ENCODE assay signal across 1 cellular context in the genomic region with DNA sequence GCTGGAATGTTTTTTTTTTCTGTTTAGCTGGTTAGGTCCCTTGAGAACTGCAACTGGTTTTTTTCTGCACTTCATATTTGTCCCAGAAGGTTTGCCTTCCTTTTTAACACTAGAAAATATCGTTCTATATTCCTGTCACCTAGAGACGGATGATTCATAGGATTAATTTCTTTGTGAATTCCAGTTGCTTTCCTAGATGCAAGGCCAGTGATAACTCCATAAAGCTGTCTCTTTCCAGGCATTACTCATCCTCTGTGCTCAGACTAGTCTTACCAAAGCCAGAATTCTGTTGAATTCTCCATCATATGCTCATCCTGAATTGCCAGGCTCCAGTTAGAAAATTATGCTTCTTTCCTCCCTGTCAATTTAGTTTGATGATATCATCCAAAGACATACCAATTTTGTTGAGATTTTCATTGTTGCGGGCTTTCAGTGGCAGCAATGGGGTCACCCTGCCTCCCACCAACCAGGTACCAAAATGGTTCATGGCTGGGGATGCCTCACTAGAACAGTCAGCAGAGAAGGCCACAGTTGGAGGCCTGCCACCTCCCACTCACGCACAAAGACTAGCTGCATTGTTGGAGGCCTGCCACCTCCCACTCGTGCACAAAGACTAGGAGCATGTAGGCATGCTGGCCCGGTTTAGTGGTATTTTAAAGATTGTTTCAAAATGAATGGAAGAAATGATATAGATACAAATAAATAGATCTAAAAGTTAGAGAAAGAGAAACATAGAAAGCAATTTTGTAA.
TF ChIP-seq lines count a peak whose summit lies in the region.

No MANE protein-coding gene starts in this region.

TF ChIP-seq in GM23338, 12 proteins besides CTCF, POLR2A, EP300 and RAD21 (continued from another document):
- TF ChIP-seq, protein P1, sequence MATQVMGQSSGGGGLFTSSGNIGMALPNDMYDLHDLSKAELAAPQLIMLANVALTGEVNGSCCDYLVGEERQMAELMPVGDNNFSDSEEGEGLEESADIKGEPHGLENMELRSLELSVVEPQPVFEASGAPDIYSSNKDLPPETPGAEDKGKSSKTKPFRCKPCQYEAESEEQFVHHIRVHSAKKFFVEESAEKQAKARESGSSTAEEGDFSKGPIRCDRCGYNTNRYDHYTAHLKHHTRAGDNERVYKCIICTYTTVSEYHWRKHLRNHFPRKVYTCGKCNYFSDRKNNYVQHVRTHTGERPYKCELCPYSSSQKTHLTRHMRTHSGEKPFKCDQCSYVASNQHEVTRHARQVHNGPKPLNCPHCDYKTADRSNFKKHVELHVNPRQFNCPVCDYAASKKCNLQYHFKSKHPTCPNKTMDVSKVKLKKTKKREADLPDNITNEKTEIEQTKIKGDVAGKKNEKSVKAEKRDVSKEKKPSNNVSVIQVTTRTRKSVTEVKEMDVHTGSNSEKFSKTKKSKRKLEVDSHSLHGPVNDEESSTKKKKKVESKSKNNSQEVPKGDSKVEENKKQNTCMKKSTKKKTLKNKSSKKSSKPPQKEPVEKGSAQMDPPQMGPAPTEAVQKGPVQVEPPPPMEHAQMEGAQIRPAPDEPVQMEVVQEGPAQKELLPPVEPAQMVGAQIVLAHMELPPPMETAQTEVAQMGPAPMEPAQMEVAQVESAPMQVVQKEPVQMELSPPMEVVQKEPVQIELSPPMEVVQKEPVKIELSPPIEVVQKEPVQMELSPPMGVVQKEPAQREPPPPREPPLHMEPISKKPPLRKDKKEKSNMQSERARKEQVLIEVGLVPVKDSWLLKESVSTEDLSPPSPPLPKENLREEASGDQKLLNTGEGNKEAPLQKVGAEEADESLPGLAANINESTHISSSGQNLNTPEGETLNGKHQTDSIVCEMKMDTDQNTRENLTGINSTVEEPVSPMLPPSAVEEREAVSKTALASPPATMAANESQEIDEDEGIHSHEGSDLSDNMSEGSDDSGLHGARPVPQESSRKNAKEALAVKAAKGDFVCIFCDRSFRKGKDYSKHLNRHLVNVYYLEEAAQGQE (IDR thresholded peaks at IDR 0.05; ENCODE audit: unreplicated experiment): no peak
- TF ChIP-seq ZNF114 (CRISPR knock-in tag; IDR thresholded peaks at IDR 0.05) (no peak), NANOG (IDR thresholded peaks at IDR 0.05; ENCODE audit: borderline replicate concordance) (no peak), EZH2 (IDR thresholded peaks at IDR 0.05; ENCODE audit: low read depth, unreplicated experiment) (no peak), CREB1 (CRISPR knock-in tag; IDR thresholded peaks at IDR 0.05; ENCODE audit: low read depth) (no peak), JUNB (IDR thresholded peaks at IDR 0.05; ENCODE audit: unreplicated experiment) (no peak), ZNF331 (CRISPR knock-in tag; IDR thresholded peaks at IDR 0.05; ENCODE audit: low read depth) (no peak), EZH2phosphoT487 (IDR thresholded peaks at IDR 0.05; ENCODE audit: unreplicated experiment) (no peak), POLR2AphosphoS5 (IDR thresholded peaks at IDR 0.05; ENCODE audit: low read depth) (no peak), STAT1 (IDR thresholded peaks at IDR 0.05; ENCODE audit: unreplicated experiment) (no peak)
- TF ChIP-seq, protein P2, sequence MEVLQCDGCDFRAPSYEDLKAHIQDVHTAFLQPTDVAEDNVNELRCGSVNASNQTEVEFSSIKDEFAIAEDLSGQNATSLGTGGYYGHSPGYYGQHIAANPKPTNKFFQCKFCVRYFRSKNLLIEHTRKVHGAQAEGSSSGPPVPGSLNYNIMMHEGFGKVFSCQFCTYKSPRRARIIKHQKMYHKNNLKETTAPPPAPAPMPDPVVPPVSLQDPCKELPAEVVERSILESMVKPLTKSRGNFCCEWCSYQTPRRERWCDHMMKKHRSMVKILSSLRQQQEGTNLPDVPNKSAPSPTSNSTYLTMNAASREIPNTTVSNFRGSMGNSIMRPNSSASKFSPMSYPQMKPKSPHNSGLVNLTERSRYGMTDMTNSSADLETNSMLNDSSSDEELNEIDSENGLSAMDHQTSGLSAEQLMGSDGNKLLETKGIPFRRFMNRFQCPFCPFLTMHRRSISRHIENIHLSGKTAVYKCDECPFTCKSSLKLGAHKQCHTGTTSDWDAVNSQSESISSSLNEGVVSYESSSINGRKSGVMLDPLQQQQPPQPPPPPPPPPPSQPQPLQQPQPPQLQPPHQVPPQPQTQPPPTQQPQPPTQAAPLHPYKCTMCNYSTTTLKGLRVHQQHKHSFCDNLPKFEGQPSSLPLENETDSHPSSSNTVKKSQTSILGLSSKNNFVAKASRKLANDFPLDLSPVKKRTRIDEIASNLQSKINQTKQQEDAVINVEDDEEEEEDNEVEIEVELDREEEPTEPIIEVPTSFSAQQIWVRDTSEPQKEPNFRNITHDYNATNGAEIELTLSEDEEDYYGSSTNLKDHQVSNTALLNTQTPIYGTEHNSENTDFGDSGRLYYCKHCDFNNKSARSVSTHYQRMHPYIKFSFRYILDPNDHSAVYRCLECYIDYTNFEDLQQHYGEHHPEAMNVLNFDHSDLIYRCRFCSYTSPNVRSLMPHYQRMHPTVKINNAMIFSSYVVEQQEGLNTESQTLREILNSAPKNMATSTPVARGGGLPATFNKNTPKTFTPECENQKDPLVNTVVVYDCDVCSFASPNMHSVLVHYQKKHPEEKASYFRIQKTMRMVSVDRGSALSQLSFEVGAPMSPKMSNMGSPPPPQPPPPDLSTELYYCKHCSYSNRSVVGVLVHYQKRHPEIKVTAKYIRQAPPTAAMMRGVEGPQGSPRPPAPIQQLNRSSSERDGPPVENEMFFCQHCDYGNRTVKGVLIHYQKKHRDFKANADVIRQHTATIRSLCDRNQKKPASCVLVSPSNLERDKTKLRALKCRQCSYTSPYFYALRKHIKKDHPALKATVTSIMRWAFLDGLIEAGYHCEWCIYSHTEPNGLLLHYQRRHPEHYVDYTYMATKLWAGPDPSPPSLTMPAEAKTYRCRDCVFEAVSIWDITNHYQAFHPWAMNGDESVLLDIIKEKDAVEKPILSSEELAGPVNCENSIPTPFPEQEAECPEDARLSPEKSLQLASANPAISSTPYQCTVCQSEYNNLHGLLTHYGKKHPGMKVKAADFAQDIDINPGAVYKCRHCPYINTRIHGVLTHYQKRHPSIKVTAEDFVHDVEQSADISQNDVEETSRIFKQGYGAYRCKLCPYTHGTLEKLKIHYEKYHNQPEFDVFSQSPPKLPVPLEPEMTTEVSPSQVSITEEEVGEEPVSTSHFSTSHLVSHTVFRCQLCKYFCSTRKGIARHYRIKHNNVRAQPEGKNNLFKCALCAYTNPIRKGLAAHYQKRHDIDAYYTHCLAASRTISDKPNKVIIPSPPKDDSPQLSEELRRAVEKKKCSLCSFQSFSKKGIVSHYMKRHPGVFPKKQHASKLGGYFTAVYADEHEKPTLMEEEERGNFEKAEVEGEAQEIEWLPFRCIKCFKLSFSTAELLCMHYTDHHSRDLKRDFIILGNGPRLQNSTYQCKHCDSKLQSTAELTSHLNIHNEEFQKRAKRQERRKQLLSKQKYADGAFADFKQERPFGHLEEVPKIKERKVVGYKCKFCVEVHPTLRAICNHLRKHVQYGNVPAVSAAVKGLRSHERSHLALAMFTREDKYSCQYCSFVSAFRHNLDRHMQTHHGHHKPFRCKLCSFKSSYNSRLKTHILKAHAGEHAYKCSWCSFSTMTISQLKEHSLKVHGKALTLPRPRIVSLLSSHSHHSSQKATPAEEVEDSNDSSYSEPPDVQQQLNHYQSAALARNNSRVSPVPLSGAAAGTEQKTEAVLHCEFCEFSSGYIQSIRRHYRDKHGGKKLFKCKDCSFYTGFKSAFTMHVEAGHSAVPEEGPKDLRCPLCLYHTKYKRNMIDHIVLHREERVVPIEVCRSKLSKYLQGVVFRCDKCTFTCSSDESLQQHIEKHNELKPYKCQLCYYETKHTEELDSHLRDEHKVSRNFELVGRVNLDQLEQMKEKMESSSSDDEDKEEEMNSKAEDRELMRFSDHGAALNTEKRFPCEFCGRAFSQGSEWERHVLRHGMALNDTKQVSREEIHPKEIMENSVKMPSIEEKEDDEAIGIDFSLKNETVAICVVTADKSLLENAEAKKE (CRISPR knock-in tag; IDR thresholded peaks at IDR 0.05): no peak
